In the genomic region with DNA sequence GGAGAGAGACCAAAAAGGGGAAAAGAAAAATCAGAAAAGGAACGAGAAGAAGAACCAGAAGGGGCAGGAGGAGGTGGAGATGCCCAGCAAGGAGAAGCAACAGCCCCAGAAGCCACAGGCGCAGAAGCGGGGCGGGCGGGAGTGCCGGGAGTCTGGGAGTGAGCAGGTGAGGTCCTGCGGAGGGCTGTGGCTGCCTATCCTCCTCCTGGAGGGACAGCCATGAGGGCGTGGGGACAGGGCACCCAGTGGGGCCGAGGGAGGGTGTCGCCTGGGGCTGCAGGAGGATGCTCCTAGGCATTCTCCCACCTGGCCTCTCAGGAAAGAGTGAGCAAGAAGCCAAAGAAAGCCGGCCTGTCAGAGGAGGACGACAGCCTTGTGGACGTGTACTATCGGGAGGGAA, we compare ENCODE assay signal across 1 cellular context.
TF ChIP-seq lines count a peak whose summit lies in the region.

No MANE protein-coding gene starts in this region.

TF ChIP-seq in K562, 482 proteins besides CTCF, POLR2A, EP300 and RAD21:
- TF ChIP-seq POLR2G (IDR thresholded peaks at IDR 0.05; ENCODE audit: low read depth, low read length) (peak; percentile 38; the same call in 1 of the 2 replicates), JUND (IDR thresholded peaks at IDR 0.05; ENCODE audit: borderline replicate concordance, low read depth, low read length) (no peak), JUND (tag; IDR thresholded peaks at IDR 0.05; ENCODE audit: borderline replicate concordance, low read depth, low read length) (no peak), PTRF (tag; IDR thresholded peaks at IDR 0.05) (no peak)
